32 cellular contexts compared by ENCODE assay signal in genomic region chr1:19222573-19222972, GRCh38.
"Had no signal": no experiment of that assay in that cellular context is flagged by ENCODE, and none has a peak within 500 bp of the region (broad histone marks: within the 10 kb centered on the region; RNA-seq: fewer than 3 reads in every experiment).

No MANE protein-coding gene starts in this region.

- H3K9ac ChIP-seq: SK-N-SH had no signal

- H3K4me1 ChIP-seq: Peyer's patch, SJSA1 had no signal

- H3K4me2 ChIP-seq: SK-N-SH had no signal

- H3K9me3 ChIP-seq: MG63, Peyer's patch, SJSA1, SK-N-SH had no signal

- H3K27ac ChIP-seq: Peyer's patch, SJSA1 had no signal

- H3K9me3 Mint-ChIP-seq: activated CD4-positive, alpha-beta T cell treated with anti-CD3 and anti-CD28 coated beads, Interleukin-2, amount 10 ng/mL, durations not matched to agents 24 days and 14 days; activated naive CD4-positive, alpha-beta T cell treated with anti-CD3 and anti-CD28 coated beads, Interleukin-2, amount 10 ng/mL, durations not matched to agents 7 days and 5 days; activated naive CD8-positive, alpha-beta T cell treated with anti-CD3 and anti-CD28 coated beads, Interleukin-2, amount 50 U/mL, for 24 hours; brain; T-helper 1 cell treated with Interleukin-12 subunit alpha and Interleukin-12 subunit beta and Interleukin-4 antibody, amounts not matched to agents 30 μg/mL and 1 μg/mL, for 36 hours; T-helper 2 cell treated with Interferon-gamma antibody and Interleukin-4, amounts not matched to agents 5 μg/mL and 100 μg/mL, for 36 hours had no signal

- ATAC-seq: activated CD8-positive, alpha-beta T cell treated with anti-CD3 and anti-CD28 coated beads, Interleukin-2, amount 10 ng/mL, durations not matched to agents 7 days and 5 days; activated naive CD8-positive, alpha-beta T cell treated with anti-CD3 and anti-CD28 coated beads, Interleukin-2, amount 50 U/mL, for 24 hours had no signal

- H3K27ac Mint-ChIP-seq: activated CD8-positive, alpha-beta T cell treated with anti-CD3 and anti-CD28 coated beads, Interleukin-2, amount 10 ng/mL, durations not matched to agents 7 days and 5 days; activated naive CD4-positive, alpha-beta T cell treated with anti-CD3 and anti-CD28 coated beads, Interleukin-2, amount 10 ng/mL, durations not matched to agents 7 days and 5 days; activated naive CD8-positive, alpha-beta T cell treated with anti-CD3 and anti-CD28 coated beads, Interleukin-2, amount 50 U/mL, for 24 hours; T-helper 1 cell treated with Interleukin-12 subunit alpha and Interleukin-12 subunit beta and Interleukin-4 antibody, amounts not matched to agents 30 μg/mL and 1 μg/mL, for 36 hours; T-helper 2 cell treated with Interferon-gamma antibody and Interleukin-4, amounts not matched to agents 5 μg/mL and 100 μg/mL, for 36 hours had no signal

- H3K27me3 ChIP-seq: MG63, Peyer's patch, SJSA1 had no signal

- H3K4me3 ChIP-seq: MG63, Peyer's patch, SJSA1 had no signal

- H3K4me3 Mint-ChIP-seq: activated CD4-positive, alpha-beta T cell treated with anti-CD3 and anti-CD28 coated beads, Interleukin-2, amount 10 ng/mL, durations not matched to agents 24 days and 14 days; activated CD8-positive, alpha-beta T cell treated with anti-CD3 and anti-CD28 coated beads, Interleukin-2, amount 10 ng/mL, durations not matched to agents 7 days and 5 days; activated naive CD4-positive, alpha-beta T cell treated with anti-CD3 and anti-CD28 coated beads, Interleukin-2, amount 10 ng/mL, durations not matched to agents 7 days and 5 days; activated naive CD8-positive, alpha-beta T cell; activated naive CD8-positive, alpha-beta T cell treated with anti-CD3 and anti-CD28 coated beads, Interleukin-2, amount 50 U/mL, for 24 hours; brain; T-helper 1 cell treated with Interleukin-12 subunit alpha and Interleukin-12 subunit beta and Interleukin-4 antibody, amounts not matched to agents 30 μg/mL and 1 μg/mL, for 36 hours; T-helper 2 cell treated with Interferon-gamma antibody and Interleukin-4, amounts not matched to agents 5 μg/mL and 100 μg/mL, for 36 hours had no signal

- FAIRE-seq: bronchial epithelial cell, TTC549 had no signal

- H3K4me1 Mint-ChIP-seq: activated naive CD4-positive, alpha-beta T cell treated with anti-CD3 and anti-CD28 coated beads, Interleukin-2, amount 10 ng/mL, durations not matched to agents 7 days and 5 days; brain had no signal

- H3K27me3 Mint-ChIP-seq: activated CD4-positive, alpha-beta T cell treated with anti-CD3 and anti-CD28 coated beads, Interleukin-2, amount 10 ng/mL, durations not matched to agents 24 days and 14 days; activated naive CD4-positive, alpha-beta T cell treated with anti-CD3 and anti-CD28 coated beads, Interleukin-2, amount 10 ng/mL, durations not matched to agents 7 days and 5 days; activated naive CD8-positive, alpha-beta T cell; activated naive CD8-positive, alpha-beta T cell treated with anti-CD3 and anti-CD28 coated beads, Interleukin-2, amount 50 U/mL, for 24 hours; brain had no signal

- DNase-seq: activated CD4-positive, alpha-beta T cell treated with anti-CD3 and anti-CD28 coated beads, Interleukin-2, amount 10 ng/mL, durations not matched to agents 24 days and 14 days; activated CD4-positive, alpha-beta T cell treated with anti-CD3 and anti-CD28 coated beads, Interleukin-2, amount 50 U/mL, for 48 hours; activated CD8-positive, alpha-beta T cell treated with anti-CD3 and anti-CD28 coated beads, Interleukin-2, amount 10 ng/mL, durations not matched to agents 7 days and 5 days; activated effector memory CD4-positive, alpha-beta T cell treated with Interleukin-2 at 50 U/mL for 16 hours; activated naive CD4-positive, alpha-beta T cell treated with anti-CD3 and anti-CD28 coated beads, Interleukin-2, amount 10 ng/mL, durations not matched to agents 7 days and 5 days; activated naive CD8-positive, alpha-beta T cell treated with anti-CD3 and anti-CD28 coated beads, Interleukin-2, amount 50 U/mL, for 24 hours; activated T-cell treated with anti-CD3 and anti-CD28 coated beads, Interleukin-2, amount 50 U/mL, for 48 hours; anterior cingulate cortex; caudate nucleus; Kasumi-1; KG1; MG63; NCI-H1048; NCI-H1436 treated with DMSO at 0.1 percent for 48 hours; NCI-H1694 treated with DMSO at 0.1 percent for 48 hours; NCI-H2029; NCI-H345; NCI-H526; NCI-H748 treated with DMSO at 0.1 percent for 48 hours; NK-92 treated with Interleukin-12 subunit alpha and Interleukin-12 subunit beta, amount 100 ng/mL, for 24 hours; PC-3; Peyer's patch; RPMI8226; SHP77 treated with DMSO at 0.1 percent for 48 hours; SK-N-SH had no signal
